Comparison of ENCODE assay signal across 1 cellular context in the genomic region with DNA sequence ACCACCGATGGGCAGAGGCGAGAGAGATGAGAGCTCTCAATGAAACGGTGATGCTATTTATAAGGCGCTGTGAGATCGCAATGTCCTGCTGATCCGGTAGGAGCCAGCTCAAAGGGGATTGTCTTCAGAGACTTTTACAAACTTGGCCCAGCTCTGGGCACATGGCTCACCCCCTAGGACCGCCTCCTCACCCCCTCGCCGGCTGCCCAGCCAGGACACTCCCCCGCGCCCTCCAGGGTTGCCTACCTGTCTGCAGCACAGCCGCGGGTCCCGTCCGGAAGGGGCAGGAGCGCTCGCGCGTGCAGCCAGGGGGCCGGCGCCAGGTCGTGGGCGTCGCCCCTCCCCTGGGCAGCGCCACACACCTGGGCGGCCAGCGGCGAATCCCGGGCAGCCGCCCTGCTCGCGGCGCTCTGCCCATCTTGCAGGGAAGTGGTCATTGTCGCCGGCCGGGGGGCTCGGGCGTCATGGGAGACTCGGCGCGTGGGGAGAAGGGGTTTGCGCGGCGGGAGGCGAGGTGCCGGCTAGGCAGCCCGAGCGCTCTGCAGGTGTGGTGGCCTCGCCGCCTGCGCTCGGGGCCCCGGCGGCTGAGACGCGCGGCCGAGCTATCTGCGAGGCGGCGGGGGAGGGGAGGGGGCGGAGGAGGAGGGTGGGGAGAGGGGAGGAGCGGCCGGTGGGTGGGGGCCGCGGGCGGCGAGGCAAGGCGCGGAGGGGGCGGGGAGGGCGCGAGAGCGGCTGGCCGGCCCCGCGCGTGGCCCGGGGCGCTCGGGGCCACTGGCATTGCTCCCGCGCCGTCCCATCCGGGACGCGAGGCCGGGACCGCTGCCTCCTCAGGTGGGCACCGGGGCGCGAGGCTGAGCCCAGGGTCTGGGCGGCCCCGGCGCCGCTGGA.
TF ChIP-seq lines count a peak whose summit lies in the region.

Gene GRB14, minus strand, starts transcription at position 610 of the 888 bp plus-strand sequence. Its CDS starts 173 bp downstream, at position 437.

TF ChIP-seq in HepG2, 621 proteins besides CTCF, POLR2A, EP300 and RAD21 (continued from another document and continues in another):
- TF ChIP-seq, protein P1, sequence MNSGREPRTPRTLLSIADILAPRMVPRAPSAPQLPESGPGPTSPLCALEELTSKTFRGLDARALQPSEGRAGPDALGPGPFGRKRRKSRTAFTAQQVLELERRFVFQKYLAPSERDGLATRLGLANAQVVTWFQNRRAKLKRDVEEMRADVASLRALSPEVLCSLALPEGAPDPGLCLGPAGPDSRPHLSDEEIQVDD (CRISPR knock-in tag; IDR thresholded peaks at IDR 0.05; ENCODE audit: borderline replicate concordance), result peak; percentile 80; the same call in 1 of the 2 replicates
- TF ChIP-seq AGO1 (IDR thresholded peaks at IDR 0.05; ENCODE audit: low read depth, low read length, poor library complexity, severe bottlenecking) (no peak), FOSL1 (CRISPR knock-in tag; IDR thresholded peaks at IDR 0.05; ENCODE audit: borderline replicate concordance) (no peak), NFKB2 (CRISPR knock-in tag; IDR thresholded peaks at IDR 0.05; ENCODE audit: borderline replicate concordance) (no peak; the same call in 1 of the 2 replicates), ZNF329 (CRISPR knock-in tag; IDR thresholded peaks at IDR 0.05; ENCODE audit: low read depth) (no peak), AKNA (CRISPR knock-in tag; IDR thresholded peaks at IDR 0.05; ENCODE audit: borderline replicate concordance) (no peak), HNRNPL (IDR thresholded peaks at IDR 0.05; ENCODE audit: low read depth, low read length) (peak; percentile 75; the same call in 1 of the 2 replicates), XRCC5 (optimal IDR thresholded peaks at IDR 0.05; ENCODE audit: low read length) (peak; percentile 63), ZNF24 (IDR thresholded peaks at IDR 0.05) (no peak), ZNF225 (CRISPR knock-in tag; IDR thresholded peaks at IDR 0.05) (no peak; the same call in 1 of the 2 replicates), CREBL2 (CRISPR knock-in tag; IDR thresholded peaks at IDR 0.05; ENCODE audit: borderline replicate concordance) (no peak), AHR (CRISPR knock-in tag; IDR thresholded peaks at IDR 0.05) (0 out of 2 replicates have a peak, but pooled peaks have one; percentile 24), ZNF350 (CRISPR knock-in tag; IDR thresholded peaks at IDR 0.05; ENCODE audit: borderline replicate concordance, low read depth) (no peak), KDM5B (CRISPR knock-in tag; IDR thresholded peaks at IDR 0.05; ENCODE audit: borderline replicate concordance) (peak; percentile 84), MAFG (CRISPR knock-in tag; IDR thresholded peaks at IDR 0.05) (no peak), ZBTB21 (CRISPR knock-in tag; IDR thresholded peaks at IDR 0.05) (no peak), ADNP (CRISPR knock-in tag; IDR thresholded peaks at IDR 0.05) (no peak), ZBTB2 (CRISPR knock-in tag; IDR thresholded peaks at IDR 0.05; ENCODE audit: low read depth) (no peak), DR1 (CRISPR knock-in tag; IDR thresholded peaks at IDR 0.05) (no peak; the same call in 1 of the 2 replicates), CHD4 (IDR thresholded peaks at IDR 0.05; ENCODE audit: borderline replicate concordance, low read length) (no peak)
- TF ChIP-seq, protein P2, sequence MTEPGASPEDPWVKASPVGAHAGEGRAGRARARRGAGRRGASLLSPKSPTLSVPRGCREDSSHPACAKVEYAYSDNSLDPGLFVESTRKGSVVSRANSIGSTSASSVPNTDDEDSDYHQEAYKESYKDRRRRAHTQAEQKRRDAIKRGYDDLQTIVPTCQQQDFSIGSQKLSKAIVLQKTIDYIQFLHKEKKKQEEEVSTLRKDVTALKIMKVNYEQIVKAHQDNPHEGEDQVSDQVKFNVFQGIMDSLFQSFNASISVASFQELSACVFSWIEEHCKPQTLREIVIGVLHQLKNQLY (CRISPR knock-in tag; IDR thresholded peaks at IDR 0.05), result no peak
- TF ChIP-seq, protein P3, sequence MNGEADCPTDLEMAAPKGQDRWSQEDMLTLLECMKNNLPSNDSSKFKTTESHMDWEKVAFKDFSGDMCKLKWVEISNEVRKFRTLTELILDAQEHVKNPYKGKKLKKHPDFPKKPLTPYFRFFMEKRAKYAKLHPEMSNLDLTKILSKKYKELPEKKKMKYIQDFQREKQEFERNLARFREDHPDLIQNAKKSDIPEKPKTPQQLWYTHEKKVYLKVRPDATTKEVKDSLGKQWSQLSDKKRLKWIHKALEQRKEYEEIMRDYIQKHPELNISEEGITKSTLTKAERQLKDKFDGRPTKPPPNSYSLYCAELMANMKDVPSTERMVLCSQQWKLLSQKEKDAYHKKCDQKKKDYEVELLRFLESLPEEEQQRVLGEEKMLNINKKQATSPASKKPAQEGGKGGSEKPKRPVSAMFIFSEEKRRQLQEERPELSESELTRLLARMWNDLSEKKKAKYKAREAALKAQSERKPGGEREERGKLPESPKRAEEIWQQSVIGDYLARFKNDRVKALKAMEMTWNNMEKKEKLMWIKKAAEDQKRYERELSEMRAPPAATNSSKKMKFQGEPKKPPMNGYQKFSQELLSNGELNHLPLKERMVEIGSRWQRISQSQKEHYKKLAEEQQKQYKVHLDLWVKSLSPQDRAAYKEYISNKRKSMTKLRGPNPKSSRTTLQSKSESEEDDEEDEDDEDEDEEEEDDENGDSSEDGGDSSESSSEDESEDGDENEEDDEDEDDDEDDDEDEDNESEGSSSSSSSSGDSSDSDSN (CRISPR knock-in tag; IDR thresholded peaks at IDR 0.05), result peak; percentile 54; the same call in 1 of the 2 replicates
- TF ChIP-seq, protein P4, sequence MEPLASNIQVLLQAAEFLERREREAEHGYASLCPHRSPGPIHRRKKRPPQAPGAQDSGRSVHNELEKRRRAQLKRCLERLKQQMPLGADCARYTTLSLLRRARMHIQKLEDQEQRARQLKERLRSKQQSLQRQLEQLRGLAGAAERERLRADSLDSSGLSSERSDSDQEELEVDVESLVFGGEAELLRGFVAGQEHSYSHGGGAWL (CRISPR knock-in tag; IDR thresholded peaks at IDR 0.05), result peak; percentile 60; the same call in 1 of the 2 replicates
- TF ChIP-seq, protein P5, sequence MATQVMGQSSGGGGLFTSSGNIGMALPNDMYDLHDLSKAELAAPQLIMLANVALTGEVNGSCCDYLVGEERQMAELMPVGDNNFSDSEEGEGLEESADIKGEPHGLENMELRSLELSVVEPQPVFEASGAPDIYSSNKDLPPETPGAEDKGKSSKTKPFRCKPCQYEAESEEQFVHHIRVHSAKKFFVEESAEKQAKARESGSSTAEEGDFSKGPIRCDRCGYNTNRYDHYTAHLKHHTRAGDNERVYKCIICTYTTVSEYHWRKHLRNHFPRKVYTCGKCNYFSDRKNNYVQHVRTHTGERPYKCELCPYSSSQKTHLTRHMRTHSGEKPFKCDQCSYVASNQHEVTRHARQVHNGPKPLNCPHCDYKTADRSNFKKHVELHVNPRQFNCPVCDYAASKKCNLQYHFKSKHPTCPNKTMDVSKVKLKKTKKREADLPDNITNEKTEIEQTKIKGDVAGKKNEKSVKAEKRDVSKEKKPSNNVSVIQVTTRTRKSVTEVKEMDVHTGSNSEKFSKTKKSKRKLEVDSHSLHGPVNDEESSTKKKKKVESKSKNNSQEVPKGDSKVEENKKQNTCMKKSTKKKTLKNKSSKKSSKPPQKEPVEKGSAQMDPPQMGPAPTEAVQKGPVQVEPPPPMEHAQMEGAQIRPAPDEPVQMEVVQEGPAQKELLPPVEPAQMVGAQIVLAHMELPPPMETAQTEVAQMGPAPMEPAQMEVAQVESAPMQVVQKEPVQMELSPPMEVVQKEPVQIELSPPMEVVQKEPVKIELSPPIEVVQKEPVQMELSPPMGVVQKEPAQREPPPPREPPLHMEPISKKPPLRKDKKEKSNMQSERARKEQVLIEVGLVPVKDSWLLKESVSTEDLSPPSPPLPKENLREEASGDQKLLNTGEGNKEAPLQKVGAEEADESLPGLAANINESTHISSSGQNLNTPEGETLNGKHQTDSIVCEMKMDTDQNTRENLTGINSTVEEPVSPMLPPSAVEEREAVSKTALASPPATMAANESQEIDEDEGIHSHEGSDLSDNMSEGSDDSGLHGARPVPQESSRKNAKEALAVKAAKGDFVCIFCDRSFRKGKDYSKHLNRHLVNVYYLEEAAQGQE (IDR thresholded peaks at IDR 0.05; ENCODE audit: borderline replicate concordance in 1 of 2, low read depth in 1 of 2, low read length in 2 of 2), result no peak
- TF ChIP-seq, protein P6, sequence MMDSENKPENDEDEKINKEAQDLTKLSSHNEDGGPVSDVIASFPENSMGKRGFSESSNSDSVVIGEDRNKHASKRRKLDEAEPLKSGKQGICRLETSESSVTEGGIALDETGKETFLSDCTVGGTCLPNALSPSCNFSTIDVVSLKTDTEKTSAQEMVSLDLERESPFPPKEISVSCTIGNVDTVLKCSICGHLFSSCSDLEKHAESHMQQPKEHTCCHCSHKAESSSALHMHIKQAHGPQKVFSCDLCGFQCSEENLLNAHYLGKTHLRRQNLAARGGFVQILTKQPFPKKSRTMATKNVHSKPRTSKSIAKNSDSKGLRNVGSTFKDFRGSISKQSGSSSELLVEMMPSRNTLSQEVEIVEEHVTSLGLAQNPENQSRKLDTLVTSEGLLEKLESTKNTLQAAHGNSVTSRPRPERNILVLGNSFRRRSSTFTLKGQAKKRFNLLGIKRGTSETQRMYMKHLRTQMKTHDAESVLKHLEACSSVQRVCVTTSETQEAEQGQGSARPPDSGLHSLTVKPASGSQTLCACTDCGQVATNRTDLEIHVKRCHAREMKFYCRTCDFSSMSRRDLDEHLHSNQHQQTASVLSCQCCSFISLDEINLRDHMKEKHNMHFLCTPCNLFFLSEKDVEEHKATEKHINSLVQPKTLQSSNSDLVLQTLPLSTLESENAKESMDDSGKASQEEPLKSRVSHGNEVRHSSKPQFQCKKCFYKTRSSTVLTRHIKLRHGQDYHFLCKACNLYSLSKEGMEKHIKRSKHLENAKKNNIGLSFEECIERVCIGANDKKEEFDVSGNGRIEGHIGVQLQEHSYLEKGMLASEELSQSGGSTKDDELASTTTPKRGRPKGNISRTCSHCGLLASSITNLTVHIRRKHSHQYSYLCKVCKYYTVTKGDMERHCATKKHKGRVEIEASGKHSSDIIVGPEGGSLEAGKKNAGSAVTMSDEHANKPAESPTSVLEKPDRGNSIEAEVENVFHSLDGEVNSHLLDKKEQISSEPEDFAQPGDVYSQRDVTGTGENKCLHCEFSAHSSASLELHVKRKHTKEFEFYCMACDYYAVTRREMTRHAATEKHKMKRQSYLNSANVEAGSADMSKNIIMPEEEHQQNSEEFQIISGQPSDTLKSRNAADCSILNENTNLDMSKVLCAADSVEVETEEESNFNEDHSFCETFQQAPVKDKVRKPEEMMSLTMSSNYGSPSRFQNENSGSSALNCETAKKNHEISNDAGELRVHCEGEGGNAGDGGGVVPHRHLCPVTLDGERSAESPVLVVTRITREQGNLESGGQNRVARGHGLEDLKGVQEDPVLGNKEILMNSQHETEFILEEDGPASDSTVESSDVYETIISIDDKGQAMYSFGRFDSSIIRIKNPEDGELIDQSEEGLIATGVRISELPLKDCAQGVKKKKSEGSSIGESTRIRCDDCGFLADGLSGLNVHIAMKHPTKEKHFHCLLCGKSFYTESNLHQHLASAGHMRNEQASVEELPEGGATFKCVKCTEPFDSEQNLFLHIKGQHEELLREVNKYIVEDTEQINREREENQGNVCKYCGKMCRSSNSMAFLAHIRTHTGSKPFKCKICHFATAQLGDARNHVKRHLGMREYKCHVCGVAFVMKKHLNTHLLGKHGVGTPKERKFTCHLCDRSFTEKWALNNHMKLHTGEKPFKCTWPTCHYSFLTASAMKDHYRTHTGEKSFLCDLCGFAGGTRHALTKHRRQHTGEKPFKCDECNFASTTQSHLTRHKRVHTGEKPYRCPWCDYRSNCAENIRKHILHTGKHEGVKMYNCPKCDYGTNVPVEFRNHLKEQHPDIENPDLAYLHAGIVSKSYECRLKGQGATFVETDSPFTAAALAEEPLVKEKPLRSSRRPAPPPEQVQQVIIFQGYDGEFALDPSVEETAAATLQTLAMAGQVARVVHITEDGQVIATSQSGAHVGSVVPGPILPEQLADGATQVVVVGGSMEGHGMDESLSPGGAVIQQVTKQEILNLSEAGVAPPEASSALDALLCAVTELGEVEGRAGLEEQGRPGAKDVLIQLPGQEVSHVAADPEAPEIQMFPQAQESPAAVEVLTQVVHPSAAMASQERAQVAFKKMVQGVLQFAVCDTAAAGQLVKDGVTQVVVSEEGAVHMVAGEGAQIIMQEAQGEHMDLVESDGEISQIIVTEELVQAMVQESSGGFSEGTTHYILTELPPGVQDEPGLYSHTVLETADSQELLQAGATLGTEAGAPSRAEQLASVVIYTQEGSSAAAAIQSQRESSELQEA (CRISPR knock-in tag; IDR thresholded peaks at IDR 0.05; ENCODE audit: not compliant biosample characterization), result no peak
